ENCODE assay signal across 8 cellular contexts in the genomic region with DNA sequence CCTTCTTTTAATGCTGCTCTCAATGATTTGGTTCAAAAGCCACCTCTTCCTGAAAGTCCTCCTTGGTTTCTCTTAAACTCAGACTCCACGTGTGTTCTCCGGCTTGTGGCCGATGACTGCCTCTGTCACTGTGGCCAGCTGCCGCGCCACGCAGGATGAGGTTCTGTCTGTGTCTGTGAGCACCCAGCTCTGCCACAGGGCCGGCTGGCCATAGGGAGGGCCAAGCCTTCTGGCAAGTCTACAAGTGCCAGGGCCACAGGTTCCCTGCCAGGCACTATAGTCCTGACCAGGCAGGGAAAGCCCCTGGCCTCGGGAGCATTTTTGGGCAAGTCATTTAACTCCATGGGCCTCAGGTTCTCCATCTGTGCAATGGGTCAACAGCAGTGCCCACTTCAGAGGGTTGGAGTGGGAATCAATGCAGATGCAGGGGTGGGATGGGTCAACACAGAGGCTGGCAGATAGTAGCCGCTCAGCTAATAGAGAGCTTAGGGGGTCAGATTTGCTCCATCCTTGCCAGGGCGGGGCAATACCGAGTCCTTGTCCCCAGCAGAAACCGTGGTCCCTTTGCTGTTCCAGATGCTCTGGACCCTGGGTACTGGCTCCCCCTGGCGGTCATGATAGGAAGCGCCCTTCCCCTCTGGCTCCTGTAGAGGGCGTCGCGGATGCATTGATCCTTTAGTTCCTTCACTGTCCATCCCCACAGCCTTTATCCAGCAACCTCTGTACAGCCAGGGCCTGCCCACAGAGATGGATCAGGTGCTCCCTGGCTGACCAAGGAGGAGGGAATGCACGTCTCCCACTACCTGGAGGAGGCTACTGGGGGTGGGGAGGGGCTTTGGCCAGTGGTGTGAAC. TPM values are rescaled to one million over a fixed set of nuclear protein-coding genes. Genes with fewer than 3 reads are reported as not detected.
DNase-seq lines count a peak whose midpoint lies in the region; ATAC-seq, FAIRE-seq and TF ChIP-seq lines count a peak whose summit lies in the region.

No MANE protein-coding gene starts in this region.

- DNase-seq in DMS153 (lab: John Stamatoyannopoulos, UW) (peak; percentile 62), H9 (peak; percentile 88), NCI-H187 treated with DMSO at 0.1 percent for 48 hours (lab: John Stamatoyannopoulos, UW) (peak; percentile 12), T-helper 9 cell (peak; percentile 83), astrocyte (ENCODE audit: low read depth) (no peak), hypothalamus (lab: John Stamatoyannopoulos, UW) (peak in 47 of 51 donors; percentile 26 to 86 (median 67))

- no peak overlapping the region for H4K8ac ChIP-seq in H9 (replicated peaks; ENCODE audit: insufficient read length, low read depth, low read length)

- no peak overlapping the region for H2BK20ac ChIP-seq in H9 (ENCODE audit: low read depth, low read length, poor library complexity, severe bottlenecking)

- H3K4me1 ChIP-seq in H9 (ENCODE audit: insufficient read depth, low read length) = no peaks in the 10 kb centered on the region
- H3K4me1 ChIP-seq in astrocyte (ENCODE audit: insufficient read depth, low read length) = peaks cover 25% of the 10 kb centered on the region
- H3K4me1 ChIP-seq in skeletal muscle tissue (ENCODE audit: control insufficient read depth in 3 of 3, insufficient read depth in 3 of 3, low read length in 3 of 3) = peaks cover 4 to 26% (median 25%) of the 10 kb centered on the region in 3 donors

- H3K9me3 Mint-ChIP-seq in H9 (no peaks in the 10 kb centered on the region), astrocyte (ENCODE audit: unreplicated experiment) (no peaks in the 10 kb centered on the region)

- WGBS in H9 (ENCODE audit: extremely low coverage, insufficient read length, low lambda C conversion rate) = no CpG with 5 or more reads among the region's 18 CpGs

- H3K4ac ChIP-seq in H9 (ENCODE audit: low read depth, low read length) = no peak overlapping the region

- H4K5ac ChIP-seq in H9 (ENCODE audit: insufficient read length, low read depth, low read length) = no peak overlapping the region

- H3K4me2 ChIP-seq in H9 (ENCODE audit: insufficient read depth, insufficient read length, low read length) (no peak overlapping the region), astrocyte (ENCODE audit: low read length) (no peak overlapping the region)

- no peak overlapping the region for H3K14ac ChIP-seq in H9 (ENCODE audit: insufficient read depth, low read length)

- no peak overlapping the region for H2BK12ac ChIP-seq in H9 (ENCODE audit: insufficient read length, low read depth, low read length)

- no peak overlapping the region for H3K56ac ChIP-seq in H9 (ENCODE audit: insufficient read length, low read depth, low read length)

- no peak for FAIRE-seq in astrocyte (lab: Jason Lieb, UNC)

- no peak overlapping the region for H4K91ac ChIP-seq in H9 (ENCODE audit: insufficient read length, low read depth, low read length)

- no peak overlapping the region for H3K9ac ChIP-seq in H9 (ENCODE audit: extremely low read depth, insufficient read length, low read length)
- no peak overlapping the region for H3K9ac ChIP-seq in astrocyte (ENCODE audit: low read length)
- H3K9ac ChIP-seq in skeletal muscle tissue (ENCODE audit: low read depth in 1 of 3, low read length in 3 of 3) = no peak overlapping the region

- no peak overlapping the region for H2AK5ac ChIP-seq in H9 (ENCODE audit: insufficient read length, low read length)

- no peaks in the 10 kb centered on the region for H3K23me2 ChIP-seq in H9 (ENCODE audit: insufficient read length, low read depth, low read length, poor library complexity, severe bottlenecking)

- no peak overlapping the region for H2BK5ac ChIP-seq in H9 (ENCODE audit: insufficient read length, low read length)

- H2BK120ac ChIP-seq in H9 (ENCODE audit: low read depth, low read length, poor library complexity, severe bottlenecking) = no peak overlapping the region

- no peak overlapping the region for H2BK15ac ChIP-seq in H9 (ENCODE audit: low read depth, low read length)

- H3K79me1 ChIP-seq in H9 (ENCODE audit: insufficient read depth, low read depth, low read length, poor library complexity, severe bottlenecking) = no peaks in the 10 kb centered on the region

- H3K36me3 ChIP-seq in astrocyte (ENCODE audit: insufficient read depth, low read length) = no peaks in the 10 kb centered on the region
- H3K36me3 ChIP-seq in skeletal muscle tissue (ENCODE audit: control insufficient read depth in 3 of 3, insufficient read depth in 3 of 3, low read length in 3 of 3) = peaks cover 0 to 7% (median 0%) of the 10 kb centered on the region in 3 donors

- H3K36me3 Mint-ChIP-seq in H9 (ENCODE audit: insufficient read depth in 1 of 3, low read depth in 3 of 3) (no peaks in the 10 kb centered on the region), astrocyte (ENCODE audit: low read depth, unreplicated experiment) (no peaks in the 10 kb centered on the region)

- H3K9me3 ChIP-seq in H9 (ENCODE audit: control insufficient read depth, low read depth, low read length) = no peaks in the 10 kb centered on the region
- no peaks in the 10 kb centered on the region for H3K9me3 ChIP-seq in astrocyte (ENCODE audit: insufficient read depth, low read depth, low read length)
- H3K9me3 ChIP-seq in skeletal muscle tissue (ENCODE audit: control insufficient read depth in 3 of 3, low read length in 3 of 3) = no peaks in the 10 kb centered on the region

- H3K27me3 Mint-ChIP-seq in H9 (ENCODE audit: low read depth) = no peaks in the 10 kb centered on the region; the same call in 1 of the 2 replicates
- H3K27me3 Mint-ChIP-seq in astrocyte (ENCODE audit: low read depth, unreplicated experiment) = peaks cover 2% of the 10 kb centered on the region

- ATAC-seq in GM19395 (IDR thresholded peaks at IDR 0.05; ENCODE audit: unreplicated experiment) = no peak

- H3K79me2 ChIP-seq in H9 (ENCODE audit: insufficient read depth, low read length) = no peaks in the 10 kb centered on the region
- H3K79me2 ChIP-seq in astrocyte (ENCODE audit: insufficient read depth, low read length) = no peaks in the 10 kb centered on the region

- H3K27ac Mint-ChIP-seq in H9 (peak overlapping the region in 1 of 3 experiments; percentile 30; a peak in 1 of 7 replicates), astrocyte (ENCODE audit: unreplicated experiment) (peak overlapping the region; percentile 34)

- H2AFZ ChIP-seq in H9 (ENCODE audit: low read length) = no peak overlapping the region
- no peak overlapping the region for H2AFZ ChIP-seq in astrocyte (ENCODE audit: low read depth, low read length)

- no peaks in the 10 kb centered on the region for H3K27me3 ChIP-seq in H9 (ENCODE audit: insufficient read depth, low read length)
- no peaks in the 10 kb centered on the region for H3K27me3 ChIP-seq in astrocyte (ENCODE audit: insufficient read depth, low read length)
- H3K27me3 ChIP-seq in skeletal muscle tissue (ENCODE audit: control insufficient read depth in 3 of 3, insufficient read depth in 3 of 3, low read length in 3 of 3) = peaks cover 11 to 48% (median 19%) of the 10 kb centered on the region in 3 donors

- H4K20me1 ChIP-seq in H9 (ENCODE audit: control insufficient read depth, insufficient read depth, insufficient read length) (peaks cover 3% of the 10 kb centered on the region), astrocyte (ENCODE audit: insufficient read depth, low read length) (no peaks in the 10 kb centered on the region)

- H3K4me3 Mint-ChIP-seq in H9 (no peak overlapping the region), astrocyte (ENCODE audit: unreplicated experiment) (no peak overlapping the region)

- TF ChIP-seq CTCF in H9 (conservative IDR thresholded peaks at IDR 0.05) = peak; percentile 100
- peak; percentile 100 for TF ChIP-seq CTCF in astrocyte (IDR thresholded peaks at IDR 0.05; ENCODE audit: insufficient read depth, low read depth, low read length)

- H3K4me1 Mint-ChIP-seq in H9 (peaks cover 4 to 13% of the 10 kb centered on the region in 2 experiments; a peak in 3 of 4 replicates), astrocyte (ENCODE audit: low read depth, unreplicated experiment) (peaks cover 8% of the 10 kb centered on the region)

- H3K4me3 ChIP-seq in astrocyte (ENCODE audit: insufficient read depth, low read depth, low read length) (no peak overlapping the region), skeletal muscle tissue (ENCODE audit: low read length in 3 of 3) (no peak overlapping the region)

- no peak overlapping the region for H3T11ph ChIP-seq in H9 (ENCODE audit: low read length)

- H3K27ac ChIP-seq in H9 (ENCODE audit: insufficient read length, low read depth, low read length) = no peak overlapping the region
- H3K27ac ChIP-seq in astrocyte (ENCODE audit: low read depth, low read length) = no peak overlapping the region
- peak overlapping the region; percentile 76 for H3K27ac ChIP-seq in skeletal muscle tissue (ENCODE audit: low read depth, low read length)

- no peak overlapping the region for H3K23ac ChIP-seq in H9 (ENCODE audit: insufficient read length, low read depth, low read length)

- no peak overlapping the region for H3K18ac ChIP-seq in H9 (ENCODE audit: insufficient read length, low read depth, low read length)

RNA-seq across cellular contexts. Expression of gene ADGRG3, which starts 19.3 kb away (rescaled TPM):
- total RNA-seq in H9 (2021) (0.46 and 0.64 TPM in 2 replicates), astrocyte (not detected in 2 replicates), skeletal muscle tissue (0.52 TPM)

RNA-seq across cellular contexts. Expression of gene ADGRG1, which starts 20.4 kb away (rescaled TPM):
- total RNA-seq in H9 (2021) = 0.57 and 1.1 TPM in 2 replicates
- total RNA-seq in astrocyte = 13.6 and 13.9 TPM in 2 replicates
- 0.52 TPM for total RNA-seq in skeletal muscle tissue

RNA-seq across cellular contexts. Expression of gene DRC7, which starts 45.8 kb away (rescaled TPM):
- 0.72 TPM in 1 of 2 replicates, not detected in the other for total RNA-seq in H9 (2021)
- not detected in 2 replicates for total RNA-seq in astrocyte
- total RNA-seq in skeletal muscle tissue = not detected
